Comparison of ENCODE assay signal across 1 cellular context in genomic region chr22:30117256-30117655, GRCh38.
TF ChIP-seq lines count a peak whose summit lies in the region.

No MANE protein-coding gene starts in this region.

TF ChIP-seq in IMR-90, 13 proteins besides CTCF, POLR2A, EP300 and RAD21:
- TF ChIP-seq MAFK (IDR thresholded peaks at IDR 0.05; ENCODE audit: low read depth, low read length) = no peak
- TF ChIP-seq USF2 (IDR thresholded peaks at IDR 0.05; ENCODE audit: low read depth, low read length) = no peak
- TF ChIP-seq SMC3 (IDR thresholded peaks at IDR 0.05; ENCODE audit: low read depth, low read length) = no peak
- TF ChIP-seq RFX5 (IDR thresholded peaks at IDR 0.05; ENCODE audit: low read depth, low read length) = no peak
- no peak for TF ChIP-seq FOS (IDR thresholded peaks at IDR 0.05; ENCODE audit: low read depth, low read length)
- TF ChIP-seq CEBPB (IDR thresholded peaks at IDR 0.05; ENCODE audit: low read depth, low read length) = no peak
- no peak for TF ChIP-seq RCOR1 (IDR thresholded peaks at IDR 0.05; ENCODE audit: insufficient replicate concordance, low read length)
- no peak for TF ChIP-seq MAZ (IDR thresholded peaks at IDR 0.05; ENCODE audit: borderline replicate concordance, low read depth, low read length)
